ENCODE assay signal across 9 cellular contexts in genomic region chr2:46029332-46029811, GRCh38.
A peak's percentile ranks its signal among the peaks of the same experiment; 100 is the strongest.
DNase-seq lines count a peak whose midpoint lies in the region; ATAC-seq and TF ChIP-seq lines count a peak whose summit lies in the region.
"Had no signal": no experiment of that assay in that cellular context is flagged by ENCODE, and none has a peak within 500 bp of the region (broad histone marks: within the 10 kb centered on the region; RNA-seq: fewer than 3 reads in every experiment).

No MANE protein-coding gene starts in this region.

- in situ Hi-C loops in mammary epithelial cell (cut with MboI; ENCODE audit: low sequenced_read_pairs in 2 of 2), result no loop called here

- ATAC-seq in left lung, result peak; percentile 36
- ATAC-seq in HG02884 (IDR thresholded peaks at IDR 0.05; ENCODE audit: unreplicated experiment), result no peak
- no peak for ATAC-seq in GM19455 (IDR thresholded peaks at IDR 0.05; ENCODE audit: unreplicated experiment)

- H2AFZ ChIP-seq in mammary epithelial cell (ENCODE audit: low read depth, low read length), result no peak overlapping the region

- TF ChIP-seq CTCF in mammary epithelial cell (conservative IDR thresholded peaks at IDR 0.05 in 1 of 2, IDR thresholded peaks at IDR 0.05 in 1 of 2; ENCODE audit: extremely low read depth in 1 of 2, insufficient read depth in 1 of 2, low read depth in 1 of 2, low read length in 2 of 2) (peak in 1 of 2 donors; percentile 12), left lung (IDR thresholded peaks at IDR 0.05) (peak in 1 of 2 donors; percentile 12)

- intact Hi-C loops in mammary epithelial cell (cut with micrococcal nuclease), result no loop called here
- intact Hi-C loops in left lung (cut with DNase I), result no loop called here
- intact Hi-C loops in posterior vena cava (cut with DNase I), result no loop called here

- no TSS peak for BruUV-seq in mammary epithelial cell (replicated peaks; lab: Mats Ljungman, UMichigan)

- dilution Hi-C loops in mammary epithelial cell (cut with HindIII; ENCODE audit: low sequenced_read_pairs), result no loop called here

- H3K4me1 ChIP-seq in mammary epithelial cell (ENCODE audit: insufficient read depth, low read length), result no peaks in the 10 kb centered on the region
- peaks cover 0 to 3% of the 10 kb centered on the region in 2 donors for H3K4me1 ChIP-seq in left lung

- no peak overlapping the region for H3K4me2 ChIP-seq in mammary epithelial cell (ENCODE audit: insufficient read depth, low read depth, low read length)

- WGBS in mammary epithelial cell (ENCODE audit: low coverage, missing lambda C conversion rate), result 60% methylated on average over 4 of the region's 5 CpGs

- H3K4me3 ChIP-seq in mammary epithelial cell (replicated peaks in 1 of 3; ENCODE audit: insufficient read depth in 1 of 3, low read depth in 2 of 3, low read length in 3 of 3) (no peak overlapping the region), left lung (no peak overlapping the region)

- H4K20me1 ChIP-seq in mammary epithelial cell (ENCODE audit: insufficient read depth, low read length), result no peaks in the 10 kb centered on the region

- H3K9me3 ChIP-seq in mammary epithelial cell (replicated peaks; ENCODE audit: insufficient read depth, low read length) (no peaks in the 10 kb centered on the region), left lung (no peaks in the 10 kb centered on the region)

- H3K27ac ChIP-seq in mammary epithelial cell (ENCODE audit: insufficient read depth, low read depth, low read length), result no peak overlapping the region
- peak overlapping the region; percentile 48 to 57 for H3K27ac ChIP-seq in left lung

- no peaks in the 10 kb centered on the region for H3K36me3 ChIP-seq in mammary epithelial cell (ENCODE audit: insufficient read depth, low read length)
- no peaks in the 10 kb centered on the region for H3K36me3 ChIP-seq in left lung

- H3K27me3 ChIP-seq in mammary epithelial cell (ENCODE audit: insufficient read depth, low read length) (no peaks in the 10 kb centered on the region), left lung (no peaks in the 10 kb centered on the region)

- H3K79me2 ChIP-seq in mammary epithelial cell (ENCODE audit: insufficient read depth, low read length), result no peaks in the 10 kb centered on the region

- DNase-seq in DMS53 treated with DMSO at 0.1 percent for 48 hours (lab: John Stamatoyannopoulos, UW; ENCODE audit: unreplicated experiment), result peak; percentile 82
- peak; percentile 77 for DNase-seq in HT1080 (ENCODE audit: low read depth)
- peak; percentile 53 for DNase-seq in mammary epithelial cell
- DNase-seq in left lung, result no peak
- DNase-seq in posterior vena cava (ENCODE audit: low spot score), result no peak
- no peak for DNase-seq in occipital lobe (lab: John Stamatoyannopoulos, UW)
- DNase-seq: SHP77 had no signal

- CTCF ChIA-PET in mammary epithelial cell (lab: Charles Lee; ENCODE audit: low non-redundant PET), result no interaction called here

- H3K9ac ChIP-seq in mammary epithelial cell (ENCODE audit: insufficient read depth, low read length), result no peak overlapping the region

Comparison
In these comparisons a context has a peak if more than half of its experiments do, and no peak if none do; other contexts are left out.
1. DNase-seq: peak in DMS53 treated with DMSO at 0.1 percent for 48 hours (single experiment), HT1080 (single experiment) and mammary epithelial cell (single experiment); none in left lung (0 of 2), posterior vena cava (single experiment) and occipital lobe (single experiment).